ENCODE assay signal across 8 cellular contexts in the genomic region with DNA sequence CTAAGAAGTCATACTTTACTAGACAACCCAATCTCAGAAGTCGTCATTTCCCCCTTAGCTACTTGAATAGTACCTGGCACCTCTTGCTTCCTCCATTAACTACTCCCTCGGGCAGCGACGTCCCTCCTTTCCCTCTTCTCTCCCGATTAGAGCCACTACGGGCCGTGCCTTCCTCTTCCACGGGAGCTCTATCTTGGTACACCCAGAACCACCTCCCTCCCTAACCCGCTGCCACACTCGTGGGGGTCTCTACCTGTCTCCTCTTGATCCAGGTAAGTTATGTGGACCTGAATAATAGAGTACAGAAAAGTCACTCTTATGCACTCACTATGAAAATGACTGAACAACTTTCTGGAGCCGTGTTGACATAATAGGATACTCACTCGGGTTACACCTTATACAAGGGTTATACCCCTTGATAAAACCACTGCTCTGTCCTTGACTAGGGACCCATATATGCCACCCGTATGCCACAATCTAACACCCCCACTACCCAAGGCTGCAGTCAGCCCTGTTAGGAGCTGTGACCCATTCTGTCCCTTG. TPM values are rescaled to one million over a fixed set of nuclear protein-coding genes. Genes with fewer than 3 reads are reported as not detected.
A peak's percentile ranks its signal among the peaks of the same experiment; 100 is the strongest.
DNase-seq lines count a peak whose midpoint lies in the region; ATAC-seq, FAIRE-seq and TF ChIP-seq lines count a peak whose summit lies in the region.

No MANE protein-coding gene starts in this region.

- no peaks in the 10 kb centered on the region for H3K27me3 Mint-ChIP-seq in CD4-positive, alpha-beta memory T cell
- no peaks in the 10 kb centered on the region for H3K27me3 Mint-ChIP-seq in astrocyte (ENCODE audit: low read depth, unreplicated experiment)
- H3K27me3 Mint-ChIP-seq in stimulated activated naive B cell treated with anti-CD40 and anti-IgM and Interleukin-4, amounts not matched to agents 10 μg/mL and 1 μg/mL and 100 μg/mL, for 72 hours: no peaks in the 10 kb centered on the region

- FAIRE-seq in astrocyte (lab: Jason Lieb, UNC): no peak

- CTCF ChIA-PET in CD4-positive, alpha-beta memory T cell (lab: Charles Lee; ENCODE audit: partially characterized antibody): interaction anchor here (1.3 to 2.0 kb wide), 2 partner anchors 53 to 54 kb away, joined by 3 to 6 read pairs; no protein-coding TSS in a partner anchor

- H3K4me1 ChIP-seq in CD4-positive, alpha-beta memory T cell (ENCODE audit: insufficient read depth, low read length): peaks cover 39% of the 10 kb centered on the region
- peaks cover 13% of the 10 kb centered on the region for H3K4me1 ChIP-seq in astrocyte (ENCODE audit: insufficient read depth, low read length)

- peaks cover 40% of the 10 kb centered on the region for H3K79me2 ChIP-seq in astrocyte (ENCODE audit: insufficient read depth, low read length)

- ATAC-seq in GM21367 (IDR thresholded peaks at IDR 0.05; ENCODE audit: unreplicated experiment) (peak; percentile 5), GM18870 (IDR thresholded peaks at IDR 0.05; ENCODE audit: unreplicated experiment) (no peak)
- ATAC-seq in stimulated activated naive B cell treated with anti-CD40 and anti-IgM and Interleukin-4, amounts not matched to agents 10 μg/mL and 1 μg/mL and 100 μg/mL, for 72 hours (replicated peaks): peak; percentile 1 to 11

- H3K4me3 ChIP-seq in CD4-positive, alpha-beta memory T cell (ENCODE audit: low read length in 2 of 2): peak overlapping the region; percentile 31 to 72
- H3K4me3 ChIP-seq in astrocyte (ENCODE audit: insufficient read depth, low read depth, low read length): peak overlapping the region; percentile 90

- peak in 1 of 5 donors; percentile 33 for DNase-seq in CD4-positive, alpha-beta memory T cell
- DNase-seq in LHCN-M2 (ENCODE audit: low read depth) (peak; percentile 8), astrocyte (ENCODE audit: low read depth) (no peak), iris pigment epithelial cell (ENCODE audit: low read depth) (peak; percentile 11)
- no peak for DNase-seq in stimulated activated naive B cell treated with anti-CD40 and anti-IgM and Interleukin-4, amounts not matched to agents 10 μg/mL and 1 μg/mL and 100 μg/mL, for 72 hours
- DNase-seq in effector CD4-positive, alpha-beta T cell: no peak

- no peaks in the 10 kb centered on the region for H3K36me3 ChIP-seq in CD4-positive, alpha-beta memory T cell (ENCODE audit: insufficient read depth, low read length)
- peaks cover 11% of the 10 kb centered on the region for H3K36me3 ChIP-seq in astrocyte (ENCODE audit: insufficient read depth, low read length)

- H3K27me3 ChIP-seq in CD4-positive, alpha-beta memory T cell (ENCODE audit: insufficient read depth, low read length): no peaks in the 10 kb centered on the region
- H3K27me3 ChIP-seq in astrocyte (ENCODE audit: insufficient read depth, low read length): no peaks in the 10 kb centered on the region

- POLR2A ChIA-PET in CD4-positive, alpha-beta memory T cell (lab: Charles Lee; ENCODE audit: partially characterized antibody): interaction anchor here (0.7 to 3.6 kb wide), 5 partner anchors 9 to 233 kb away, joined by 3 to 16 read pairs (median 5); partner anchors contain the start of genes KATNAL2 and PIAS2

- H3K27ac Mint-ChIP-seq in CD4-positive, alpha-beta memory T cell: peak overlapping the region; percentile 89 to 98 (median 97)
- peak overlapping the region; percentile 97 for H3K27ac Mint-ChIP-seq in astrocyte (ENCODE audit: unreplicated experiment)
- peak overlapping the region; percentile 95 for H3K27ac Mint-ChIP-seq in stimulated activated naive B cell treated with anti-CD40 and anti-IgM and Interleukin-4, amounts not matched to agents 10 μg/mL and 1 μg/mL and 100 μg/mL, for 72 hours

- H3K9ac ChIP-seq in astrocyte (ENCODE audit: low read length): peak overlapping the region; percentile 94

- peak overlapping the region; percentile 98 for H2AFZ ChIP-seq in astrocyte (ENCODE audit: low read depth, low read length)

- peak overlapping the region; percentile 92 to 98 (median 96) for H3K4me3 Mint-ChIP-seq in CD4-positive, alpha-beta memory T cell
- peak overlapping the region; percentile 95 for H3K4me3 Mint-ChIP-seq in astrocyte (ENCODE audit: unreplicated experiment)
- peak overlapping the region; percentile 96 to 97 for H3K4me3 Mint-ChIP-seq in stimulated activated naive B cell treated with anti-CD40 and anti-IgM and Interleukin-4, amounts not matched to agents 10 μg/mL and 1 μg/mL and 100 μg/mL, for 72 hours

- H3K4me1 Mint-ChIP-seq in CD4-positive, alpha-beta memory T cell: peaks cover 31 to 55% (median 43%) of the 10 kb centered on the region in 4 donors
- peaks cover 14% of the 10 kb centered on the region for H3K4me1 Mint-ChIP-seq in astrocyte (ENCODE audit: low read depth, unreplicated experiment)
- peaks cover 24 to 31% of the 10 kb centered on the region in 2 donors for H3K4me1 Mint-ChIP-seq in stimulated activated naive B cell treated with anti-CD40 and anti-IgM and Interleukin-4, amounts not matched to agents 10 μg/mL and 1 μg/mL and 100 μg/mL, for 72 hours

- H4K20me1 ChIP-seq in astrocyte (ENCODE audit: insufficient read depth, low read length): peaks cover 10% of the 10 kb centered on the region

- H3K9me3 Mint-ChIP-seq in CD4-positive, alpha-beta memory T cell: no peaks in the 10 kb centered on the region
- no peaks in the 10 kb centered on the region for H3K9me3 Mint-ChIP-seq in astrocyte (ENCODE audit: unreplicated experiment)
- H3K9me3 Mint-ChIP-seq in stimulated activated naive B cell treated with anti-CD40 and anti-IgM and Interleukin-4, amounts not matched to agents 10 μg/mL and 1 μg/mL and 100 μg/mL, for 72 hours: no peaks in the 10 kb centered on the region

- peaks cover 17 to 18% of the 10 kb centered on the region in 2 donors for H3K36me3 Mint-ChIP-seq in CD4-positive, alpha-beta memory T cell
- H3K36me3 Mint-ChIP-seq in astrocyte (ENCODE audit: low read depth, unreplicated experiment): no peaks in the 10 kb centered on the region
- peaks cover 4 to 24% of the 10 kb centered on the region in 2 donors for H3K36me3 Mint-ChIP-seq in stimulated activated naive B cell treated with anti-CD40 and anti-IgM and Interleukin-4, amounts not matched to agents 10 μg/mL and 1 μg/mL and 100 μg/mL, for 72 hours

- H3K9me3 ChIP-seq in CD4-positive, alpha-beta memory T cell (ENCODE audit: control insufficient read depth in 1 of 2, low read length in 2 of 2): no peaks in the 10 kb centered on the region
- no peaks in the 10 kb centered on the region for H3K9me3 ChIP-seq in astrocyte (ENCODE audit: insufficient read depth, low read depth, low read length)

- H3K4me2 ChIP-seq in astrocyte (ENCODE audit: low read length): peak overlapping the region; percentile 97

- peak overlapping the region; percentile 70 for H3K27ac ChIP-seq in CD4-positive, alpha-beta memory T cell (ENCODE audit: low read depth, low read length)
- peak overlapping the region; percentile 86 for H3K27ac ChIP-seq in astrocyte (ENCODE audit: low read depth, low read length)

- intact Hi-C loops in CD4-positive, alpha-beta memory T cell (cut with micrococcal nuclease): loop anchor here (1.0 to 10.0 kb wide), 2 partner anchors 25 to 784 kb away; partner anchors contain the start of genes IER3IP1 and SMAD2

- TF ChIP-seq CTCF in astrocyte (IDR thresholded peaks at IDR 0.05; ENCODE audit: insufficient read depth, low read depth, low read length): no peak

RNA-seq across cellular contexts. Expression of gene HDHD2, which starts 0.6 kb away (rescaled TPM):
- 10 to 100 TPM; 34.2 to 36.5 TPM for total RNA-seq in CD4-positive, alpha-beta memory T cell
- 10 to 100 TPM; 40.5 to 62.6 TPM for polyA plus RNA-seq in CD4-positive, alpha-beta memory T cell
- 21.5 and 23.3 TPM in 2 replicates for total RNA-seq in LHCN-M2 (2014; rRNA removed)
- 19.0 TPM for polyA plus RNA-seq in LHCN-M2 (2012)
- 23.5 and 24.2 TPM in 2 replicates for total RNA-seq in astrocyte

RNA-seq across cellular contexts. Expression of gene IER3IP1, which starts 25.3 kb away (rescaled TPM):
- total RNA-seq in CD4-positive, alpha-beta memory T cell: 1 to 10 TPM; 7.8 to 9.0 TPM
- 10 to 100 TPM; 17.3 to 30.9 TPM for polyA plus RNA-seq in CD4-positive, alpha-beta memory T cell
- total RNA-seq in LHCN-M2 (2014; rRNA removed) (29.2 and 29.6 TPM in 2 replicates), astrocyte (15.2 and 15.8 TPM in 2 replicates)
- 30.4 TPM for polyA plus RNA-seq in LHCN-M2 (2012)

Comparison
In these comparisons a context has a peak if more than half of its experiments do, and no peak if none do; other contexts are left out.
1. DNase-seq: peak in LHCN-M2 (single experiment) and iris pigment epithelial cell (single experiment); none in astrocyte (single experiment), stimulated activated naive B cell treated with anti-CD40 and anti-IgM and Interleukin-4, amounts not matched to agents 10 μg/mL and 1 μg/mL and 100 μg/mL, for 72 hours (single experiment) and effector CD4-positive, alpha-beta T cell (single experiment).
2. Peak in every context shown above with its lines, with median percentiles within 50 percentile points of each other: H3K27ac Mint-ChIP-seq and H3K4me3 Mint-ChIP-seq.